ENCODE assay signal across 13 cellular contexts in the genomic region with DNA sequence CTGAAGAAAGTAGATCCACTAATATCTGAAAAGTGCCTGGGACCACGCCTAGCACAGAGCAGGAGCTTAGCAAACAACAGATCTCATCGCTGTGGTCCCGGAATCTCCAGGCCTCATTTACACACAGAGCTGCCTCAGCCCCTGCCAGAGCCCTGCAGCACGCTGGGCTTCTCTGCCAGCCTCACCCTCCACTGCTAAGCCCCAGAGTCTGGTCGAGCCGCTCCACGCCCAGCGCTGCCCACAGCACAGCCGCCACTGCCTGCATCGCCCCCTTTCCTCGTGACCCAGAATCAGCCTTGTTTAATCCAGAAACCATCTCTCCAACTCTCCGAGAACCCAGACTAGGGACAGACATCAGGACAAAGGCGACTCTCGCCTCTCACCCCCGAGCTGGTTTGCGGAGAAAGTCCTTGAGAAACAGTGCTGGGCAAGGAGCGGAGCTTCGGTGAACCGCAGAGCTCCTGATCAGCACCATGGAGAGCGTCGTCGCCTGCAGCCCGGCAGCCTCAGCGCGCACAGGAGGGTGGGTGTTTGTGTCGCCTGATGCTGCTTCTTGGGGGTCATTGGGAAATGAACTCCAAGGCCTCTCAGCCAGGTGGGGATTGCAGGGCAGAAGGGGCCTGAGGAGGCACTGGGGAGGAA.
DNase-seq lines count a peak whose midpoint lies in the region; ATAC-seq and TF ChIP-seq lines count a peak whose summit lies in the region.
"Had no signal": no experiment of that assay in that cellular context is flagged by ENCODE, and none has a peak within 500 bp of the region (broad histone marks: within the 10 kb centered on the region; RNA-seq: fewer than 3 reads in every experiment).

No MANE protein-coding gene starts in this region.

- peaks cover 10% of the 10 kb centered on the region for H3K27me3 Mint-ChIP-seq in endothelial cell (ENCODE audit: unreplicated experiment)
- peaks cover 11% of the 10 kb centered on the region for H3K27me3 Mint-ChIP-seq in neural crest cell (ENCODE audit: low read depth)

- H3K4me3 Mint-ChIP-seq in endothelial cell (ENCODE audit: unreplicated experiment) (no peak overlapping the region), neural crest cell (no peak overlapping the region)

- DNase-seq in GM19238 (ENCODE audit: insufficient read length, low spot score): peak; percentile 23
- DNase-seq in NCI-H226: peak; percentile 26
- peak; percentile 70 for DNase-seq in endothelial cell (ENCODE audit: low spot score)
- DNase-seq in neural crest cell (ENCODE audit: low read depth, low spot score): peak; percentile 61
- no peak for DNase-seq in occipital lobe (lab: John Stamatoyannopoulos, UW)
- no peak for DNase-seq in DMS 273 (lab: John Stamatoyannopoulos, UW; ENCODE audit: unreplicated experiment)
- DNase-seq in NCI-H345 (lab: John Stamatoyannopoulos, UW): no peak
- DNase-seq: dorsolateral prefrontal cortex, EL, NCI-H2171 treated with DMSO at 0.1 percent for 48 hours, psoas muscle, SW 1271 had no signal

- no peaks in the 10 kb centered on the region for H3K4me1 Mint-ChIP-seq in endothelial cell (ENCODE audit: unreplicated experiment)
- peaks cover 4% of the 10 kb centered on the region for H3K4me1 Mint-ChIP-seq in neural crest cell

- no peak for ATAC-seq in HG03378 (IDR thresholded peaks at IDR 0.05; ENCODE audit: unreplicated experiment)
- ATAC-seq: psoas muscle had no signal

- TF ChIP-seq CTCF in endothelial cell (IDR thresholded peaks at IDR 0.05; ENCODE audit: unreplicated experiment): no peak
- no peak for TF ChIP-seq CTCF in neural crest cell (conservative IDR thresholded peaks at IDR 0.05)

- H3K36me3 Mint-ChIP-seq in endothelial cell (ENCODE audit: low read depth, unreplicated experiment): no peaks in the 10 kb centered on the region
- no peaks in the 10 kb centered on the region for H3K36me3 Mint-ChIP-seq in neural crest cell (ENCODE audit: low read depth)

- H3K27ac Mint-ChIP-seq in endothelial cell (ENCODE audit: unreplicated experiment) (no peak overlapping the region), neural crest cell (ENCODE audit: unreplicated experiment) (no peak overlapping the region)

- H3K9me3 Mint-ChIP-seq in endothelial cell (ENCODE audit: unreplicated experiment): no peaks in the 10 kb centered on the region
- H3K9me3 Mint-ChIP-seq in neural crest cell: no peaks in the 10 kb centered on the region

Comparison
In these comparisons a context has a peak if more than half of its experiments do, and no peak if none do; other contexts are left out.
1. DNase-seq: peak in GM19238 (single experiment), NCI-H226 (single experiment), endothelial cell (single experiment) and neural crest cell (single experiment); none in occipital lobe (single experiment), DMS 273 (single experiment) and NCI-H345 (single experiment).